Comparison of ENCODE assay signal across 1 cellular context in the genomic region with DNA sequence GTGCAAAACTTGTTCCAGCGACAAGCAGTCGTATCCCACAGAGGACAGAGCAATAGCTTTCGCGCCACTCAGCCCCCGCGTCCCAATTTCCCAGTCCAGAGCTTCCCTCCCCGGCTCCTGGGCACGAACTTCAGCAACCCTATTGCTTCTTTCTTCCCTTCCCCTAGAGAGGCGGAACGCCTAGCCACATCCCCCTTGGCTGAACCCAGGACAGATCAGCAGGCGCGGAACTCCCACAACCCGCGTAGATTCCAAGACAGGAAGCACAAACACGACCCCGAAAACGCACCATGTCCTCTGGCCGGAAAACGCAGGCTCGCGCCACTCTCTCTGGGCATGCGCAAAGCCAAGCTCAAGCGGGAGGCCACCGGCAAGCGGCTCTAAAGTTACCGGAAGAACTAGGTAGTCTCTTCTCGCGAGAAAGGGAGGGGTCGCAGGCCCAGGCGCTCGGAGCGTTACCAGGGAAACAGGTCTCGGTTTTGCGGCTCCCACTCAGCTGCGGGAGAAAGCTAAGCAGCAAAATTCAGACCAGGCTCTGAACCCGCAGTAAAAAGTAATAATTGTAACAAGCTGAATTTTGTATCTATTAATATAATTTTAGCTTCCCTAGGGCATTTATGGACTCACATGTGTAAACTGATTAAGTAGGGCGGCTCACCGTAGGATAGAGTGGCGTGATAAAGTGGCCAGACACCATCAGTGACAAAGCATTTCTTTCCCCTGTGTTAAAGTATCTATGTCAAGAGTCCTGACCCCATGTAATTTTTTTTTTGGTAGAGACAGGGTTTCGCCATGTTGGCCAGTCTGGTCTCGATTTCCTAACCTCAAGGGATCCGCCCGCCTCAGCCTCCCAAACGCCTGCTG.
TF ChIP-seq lines count a peak whose summit lies in the region.

TMEM209 (minus strand) TSS at position 323 of the 864 bp plus-strand sequence; CDS start at position 292, 31 bp downstream.

TF ChIP-seq in HEK293, 187 proteins besides CTCF, POLR2A, EP300 and RAD21 (continued from another document and continues in another):
- TF ChIP-seq, protein P1, sequence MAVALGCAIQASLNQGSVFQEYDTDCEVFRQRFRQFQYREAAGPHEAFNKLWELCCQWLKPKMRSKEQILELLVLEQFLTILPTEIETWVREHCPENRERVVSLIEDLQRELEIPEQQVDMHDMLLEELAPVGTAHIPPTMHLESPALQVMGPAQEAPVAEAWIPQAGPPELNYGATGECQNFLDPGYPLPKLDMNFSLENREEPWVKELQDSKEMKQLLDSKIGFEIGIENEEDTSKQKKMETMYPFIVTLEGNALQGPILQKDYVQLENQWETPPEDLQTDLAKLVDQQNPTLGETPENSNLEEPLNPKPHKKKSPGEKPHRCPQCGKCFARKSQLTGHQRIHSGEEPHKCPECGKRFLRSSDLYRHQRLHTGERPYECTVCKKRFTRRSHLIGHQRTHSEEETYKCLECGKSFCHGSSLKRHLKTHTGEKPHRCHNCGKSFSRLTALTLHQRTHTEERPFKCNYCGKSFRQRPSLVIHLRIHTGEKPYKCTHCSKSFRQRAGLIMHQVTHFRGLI (tag by site-specific recombination; IDR thresholded peaks at IDR 0.05): 0 out of 2 replicates have a peak, but pooled peaks have one; percentile 31
- TF ChIP-seq ZNF133 (tag by site-specific recombination; IDR thresholded peaks at IDR 0.05) (no peak), OSR2 (tag by site-specific recombination; IDR thresholded peaks at IDR 0.05) (no peak), ZNF677 (tag by site-specific recombination; IDR thresholded peaks at IDR 0.05) (no peak), ZNF37A (tag by site-specific recombination; IDR thresholded peaks at IDR 0.05) (no peak), ZNF10 (tag by site-specific recombination; IDR thresholded peaks at IDR 0.05) (0 out of 2 replicates have a peak, but pooled peaks have one; percentile 51), OVOL3 (tag by site-specific recombination; IDR thresholded peaks at IDR 0.05) (no peak), INSM2 (tag by site-specific recombination; IDR thresholded peaks at IDR 0.05) (0 out of 2 replicates have a peak, but pooled peaks have one; percentile 46), ZNF146 (tag by site-specific recombination; IDR thresholded peaks at IDR 0.05) (no peak), ZNF704 (tag by site-specific recombination; IDR thresholded peaks at IDR 0.05) (no peak), ZNF221 (tag by site-specific recombination; IDR thresholded peaks at IDR 0.05; ENCODE audit: borderline replicate concordance) (no peak), ZNF664 (tag by site-specific recombination; IDR thresholded peaks at IDR 0.05) (no peak), MZF1 (tag by site-specific recombination; IDR thresholded peaks at IDR 0.05; ENCODE audit: borderline replicate concordance) (peak; percentile 53), ZNF324 (tag by site-specific recombination; IDR thresholded peaks at IDR 0.05) (no peak), GLIS1 (tag by site-specific recombination; IDR thresholded peaks at IDR 0.05) (peak; percentile 74), ZNF391 (tag by site-specific recombination; IDR thresholded peaks at IDR 0.05; ENCODE audit: borderline replicate concordance, low read depth) (0 out of 2 replicates have a peak, but pooled peaks have one; percentile 26), ZSCAN30 (tag by site-specific recombination; IDR thresholded peaks at IDR 0.05) (no peak), KLF16 (tag by site-specific recombination; IDR thresholded peaks at IDR 0.05) (peak; percentile 86; the same call in 1 of the 2 replicates), KLF1 (tag by site-specific recombination; IDR thresholded peaks at IDR 0.05) (peak; percentile 74; the same call in 1 of the 2 replicates), REPIN1 (tag by site-specific recombination; IDR thresholded peaks at IDR 0.05; ENCODE audit: low read depth) (no peak), ZEB2 (tag by site-specific recombination; IDR thresholded peaks at IDR 0.05) (peak; percentile 71; the same call in 1 of the 2 replicates), ZBTB49 (tag by site-specific recombination; IDR thresholded peaks at IDR 0.05; ENCODE audit: low read depth) (no peak), ZNF518A (tag by site-specific recombination; conservative IDR thresholded peaks at IDR 0.05; ENCODE audit: low read depth) (peak; percentile 99), ZNF560 (tag by site-specific recombination; IDR thresholded peaks at IDR 0.05; ENCODE audit: borderline replicate concordance) (no peak), SCRT1 (tag by site-specific recombination; IDR thresholded peaks at IDR 0.05; ENCODE audit: borderline replicate concordance) (no peak), ZFP3 (tag by site-specific recombination; IDR thresholded peaks at IDR 0.05; ENCODE audit: low read depth) (no peak), HOXA7 (CRISPR knock-in tag; IDR thresholded peaks at IDR 0.05; ENCODE audit: borderline replicate concordance) (no peak), ZNF248 (tag by site-specific recombination; IDR thresholded peaks at IDR 0.05) (no peak), ZNF114 (tag by site-specific recombination; IDR thresholded peaks at IDR 0.05) (no peak), ZNF184 (tag by site-specific recombination; IDR thresholded peaks at IDR 0.05) (no peak)
- TF ChIP-seq, protein P2, sequence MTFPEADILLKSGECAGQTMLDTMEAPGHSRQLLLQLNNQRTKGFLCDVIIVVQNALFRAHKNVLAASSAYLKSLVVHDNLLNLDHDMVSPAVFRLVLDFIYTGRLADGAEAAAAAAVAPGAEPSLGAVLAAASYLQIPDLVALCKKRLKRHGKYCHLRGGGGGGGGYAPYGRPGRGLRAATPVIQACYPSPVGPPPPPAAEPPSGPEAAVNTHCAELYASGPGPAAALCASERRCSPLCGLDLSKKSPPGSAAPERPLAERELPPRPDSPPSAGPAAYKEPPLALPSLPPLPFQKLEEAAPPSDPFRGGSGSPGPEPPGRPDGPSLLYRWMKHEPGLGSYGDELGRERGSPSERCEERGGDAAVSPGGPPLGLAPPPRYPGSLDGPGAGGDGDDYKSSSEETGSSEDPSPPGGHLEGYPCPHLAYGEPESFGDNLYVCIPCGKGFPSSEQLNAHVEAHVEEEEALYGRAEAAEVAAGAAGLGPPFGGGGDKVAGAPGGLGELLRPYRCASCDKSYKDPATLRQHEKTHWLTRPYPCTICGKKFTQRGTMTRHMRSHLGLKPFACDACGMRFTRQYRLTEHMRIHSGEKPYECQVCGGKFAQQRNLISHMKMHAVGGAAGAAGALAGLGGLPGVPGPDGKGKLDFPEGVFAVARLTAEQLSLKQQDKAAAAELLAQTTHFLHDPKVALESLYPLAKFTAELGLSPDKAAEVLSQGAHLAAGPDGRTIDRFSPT (tag by site-specific recombination; IDR thresholded peaks at IDR 0.05): no peak
- TF ChIP-seq, protein P3, sequence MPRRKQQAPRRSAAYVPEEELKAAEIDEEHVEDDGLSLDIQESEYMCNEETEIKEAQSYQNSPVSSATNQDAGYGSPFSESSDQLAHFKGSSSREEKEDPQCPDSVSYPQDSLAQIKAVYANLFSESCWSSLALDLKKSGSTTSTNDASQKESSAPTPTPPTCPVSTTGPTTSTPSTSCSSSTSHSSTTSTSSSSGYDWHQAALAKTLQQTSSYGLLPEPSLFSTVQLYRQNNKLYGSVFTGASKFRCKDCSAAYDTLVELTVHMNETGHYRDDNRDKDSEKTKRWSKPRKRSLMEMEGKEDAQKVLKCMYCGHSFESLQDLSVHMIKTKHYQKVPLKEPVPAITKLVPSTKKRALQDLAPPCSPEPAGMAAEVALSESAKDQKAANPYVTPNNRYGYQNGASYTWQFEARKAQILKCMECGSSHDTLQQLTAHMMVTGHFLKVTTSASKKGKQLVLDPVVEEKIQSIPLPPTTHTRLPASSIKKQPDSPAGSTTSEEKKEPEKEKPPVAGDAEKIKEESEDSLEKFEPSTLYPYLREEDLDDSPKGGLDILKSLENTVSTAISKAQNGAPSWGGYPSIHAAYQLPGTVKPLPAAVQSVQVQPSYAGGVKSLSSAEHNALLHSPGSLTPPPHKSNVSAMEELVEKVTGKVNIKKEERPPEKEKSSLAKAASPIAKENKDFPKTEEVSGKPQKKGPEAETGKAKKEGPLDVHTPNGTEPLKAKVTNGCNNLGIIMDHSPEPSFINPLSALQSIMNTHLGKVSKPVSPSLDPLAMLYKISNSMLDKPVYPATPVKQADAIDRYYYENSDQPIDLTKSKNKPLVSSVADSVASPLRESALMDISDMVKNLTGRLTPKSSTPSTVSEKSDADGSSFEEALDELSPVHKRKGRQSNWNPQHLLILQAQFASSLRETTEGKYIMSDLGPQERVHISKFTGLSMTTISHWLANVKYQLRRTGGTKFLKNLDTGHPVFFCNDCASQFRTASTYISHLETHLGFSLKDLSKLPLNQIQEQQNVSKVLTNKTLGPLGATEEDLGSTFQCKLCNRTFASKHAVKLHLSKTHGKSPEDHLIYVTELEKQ (tag by site-specific recombination; IDR thresholded peaks at IDR 0.05; ENCODE audit: borderline replicate concordance): no peak
